30 cellular contexts compared by ENCODE assay signal in genomic region chr15:91136386-91136923, GRCh38.
"Had no signal": no experiment of that assay in that cellular context is flagged by ENCODE, and none has a peak within 500 bp of the region (broad histone marks: within the 10 kb centered on the region; RNA-seq: fewer than 3 reads in every experiment).

No MANE protein-coding gene starts in this region.

- H3K27me3 ChIP-seq: ascending aorta, cardiac muscle cell, SJSA1 had no signal

- H3K4me3 Mint-ChIP-seq: activated CD4-positive, alpha-beta T cell treated with anti-CD3 and anti-CD28 coated beads, Interleukin-2, amount 10 ng/mL, durations not matched to agents 24 days and 14 days; activated CD8-positive, alpha-beta T cell treated with anti-CD3 and anti-CD28 coated beads for 36 hours; activated naive CD4-positive, alpha-beta T cell treated with anti-CD3 and anti-CD28 coated beads for 36 hours; activated naive CD8-positive, alpha-beta T cell; activated T-cell treated with anti-CD3 and anti-CD28 coated beads, Interleukin-2, amount 50 U/mL, for 4 hours; activated T-helper 1 cell treated with anti-CD3 and anti-CD28 coated beads, Interleukin-12 subunit alpha, Interleukin-12 subunit beta, Interleukin-2, Interleukin-4 antibody, amounts not matched to agents 30 ng/mL and 10 ng/mL and 1 ng/mL, durations not matched to agents 14 hours and 24 hours and 36 hours; central memory CD8-positive, alpha-beta T cell; T-helper 1 cell treated with Interleukin-12 subunit alpha and Interleukin-12 subunit beta and Interleukin-4 antibody, amounts not matched to agents 30 μg/mL and 1 μg/mL, for 36 hours; T-helper 2 cell treated with Interferon-gamma antibody and Interleukin-4, amounts not matched to agents 5 μg/mL and 100 μg/mL, for 36 hours had no signal

- H3K4me3 ChIP-seq: ascending aorta, cardiac muscle cell, PC-9, SJSA1 had no signal

- H3K27ac Mint-ChIP-seq: activated CD4-positive, alpha-beta T cell treated with anti-CD3 and anti-CD28 coated beads, Interleukin-2, amount 10 ng/mL, durations not matched to agents 24 days and 14 days; activated CD8-positive, alpha-beta T cell treated with anti-CD3 and anti-CD28 coated beads for 36 hours; activated naive CD4-positive, alpha-beta T cell treated with anti-CD3 and anti-CD28 coated beads for 36 hours; activated naive CD8-positive, alpha-beta T cell; activated T-helper 1 cell treated with anti-CD3 and anti-CD28 coated beads, Interleukin-12 subunit alpha, Interleukin-12 subunit beta, Interleukin-2, Interleukin-4 antibody, amounts not matched to agents 30 ng/mL and 10 ng/mL and 1 ng/mL, durations not matched to agents 14 hours and 24 hours and 36 hours; T-helper 1 cell treated with Interleukin-12 subunit alpha and Interleukin-12 subunit beta and Interleukin-4 antibody, amounts not matched to agents 30 μg/mL and 1 μg/mL, for 36 hours; T-helper 2 cell treated with Interferon-gamma antibody and Interleukin-4, amounts not matched to agents 5 μg/mL and 100 μg/mL, for 36 hours had no signal

- H3K9me3 Mint-ChIP-seq: activated CD4-positive, alpha-beta T cell treated with anti-CD3 and anti-CD28 coated beads, Interleukin-2, amount 10 ng/mL, durations not matched to agents 24 days and 14 days; activated CD8-positive, alpha-beta T cell treated with anti-CD3 and anti-CD28 coated beads for 36 hours; activated naive CD4-positive, alpha-beta T cell treated with anti-CD3 and anti-CD28 coated beads for 36 hours; activated T-helper 1 cell treated with anti-CD3 and anti-CD28 coated beads, Interleukin-12 subunit alpha, Interleukin-12 subunit beta, Interleukin-2, Interleukin-4 antibody, amounts not matched to agents 30 ng/mL and 10 ng/mL and 1 ng/mL, durations not matched to agents 14 hours and 24 hours and 36 hours; central memory CD8-positive, alpha-beta T cell; T-helper 1 cell treated with Interleukin-12 subunit alpha and Interleukin-12 subunit beta and Interleukin-4 antibody, amounts not matched to agents 30 μg/mL and 1 μg/mL, for 36 hours; T-helper 2 cell treated with Interferon-gamma antibody and Interleukin-4, amounts not matched to agents 5 μg/mL and 100 μg/mL, for 36 hours had no signal

- H3K9ac ChIP-seq: SK-N-SH had no signal

- H3K36me3 ChIP-seq: ascending aorta, cardiac muscle cell, SJSA1 had no signal

- H2AFZ ChIP-seq: PC-9 had no signal

- ATAC-seq: activated CD8-positive, alpha-beta T cell treated with anti-CD3 and anti-CD28 coated beads for 36 hours; activated T-cell treated with anti-CD3 and anti-CD28 coated beads, Interleukin-2, amount 50 U/mL, for 4 hours had no signal

- H3K27ac ChIP-seq: ascending aorta, cardiac muscle cell, PC-9, SJSA1 had no signal

- H3K4me2 ChIP-seq: PC-9, SK-N-SH had no signal

- H3K4me1 Mint-ChIP-seq: activated CD4-positive, alpha-beta T cell treated with anti-CD3 and anti-CD28 coated beads, Interleukin-2, amount 10 ng/mL, durations not matched to agents 24 days and 14 days; central memory CD8-positive, alpha-beta T cell had no signal

- H3K9me3 ChIP-seq: ascending aorta, SJSA1, SK-N-SH had no signal

- H3K36me3 Mint-ChIP-seq: activated naive CD8-positive, alpha-beta T cell had no signal

- DNase-seq: activated CD4-positive, alpha-beta T cell treated with anti-CD3 and anti-CD28 coated beads, Interleukin-2, amount 10 ng/mL, durations not matched to agents 24 days and 14 days; activated CD4-positive, alpha-beta T cell treated with anti-CD3 and anti-CD28 coated beads, Interleukin-2, amount 50 U/mL, for 4 hours; activated CD8-positive, alpha-beta T cell treated with anti-CD3 and anti-CD28 coated beads for 36 hours; activated gamma-delta T cell treated with Interleukin-2 at 50 U/mL for 16 hours; activated naive CD4-positive, alpha-beta T cell treated with anti-CD3 and anti-CD28 coated beads for 36 hours; activated T-cell treated with anti-CD3 and anti-CD28 coated beads for 4 hours; activated T-cell treated with anti-CD3 and anti-CD28 coated beads, Interleukin-2, amount 50 U/mL, for 4 hours; amniotic stem cell; Karpas-422; KBM-7; NCI-H1048; NCI-H1105 treated with DMSO at 0.1 percent for 48 hours; NCI-H146; NCI-H187; NCI-H2029 treated with DMSO at 0.1 percent for 48 hours; NCI-H2171 treated with DMSO at 0.1 percent for 48 hours; NCI-H2227 treated with DMSO at 0.1 percent for 48 hours; NCI-H446; NCI-H510A treated with DMSO at 0.1 percent for 48 hours; PC-9; Right ventricle myocardium superior; SK-N-SH had no signal

- H3K4me1 ChIP-seq: ascending aorta, SJSA1 had no signal
